In the genomic region with DNA sequence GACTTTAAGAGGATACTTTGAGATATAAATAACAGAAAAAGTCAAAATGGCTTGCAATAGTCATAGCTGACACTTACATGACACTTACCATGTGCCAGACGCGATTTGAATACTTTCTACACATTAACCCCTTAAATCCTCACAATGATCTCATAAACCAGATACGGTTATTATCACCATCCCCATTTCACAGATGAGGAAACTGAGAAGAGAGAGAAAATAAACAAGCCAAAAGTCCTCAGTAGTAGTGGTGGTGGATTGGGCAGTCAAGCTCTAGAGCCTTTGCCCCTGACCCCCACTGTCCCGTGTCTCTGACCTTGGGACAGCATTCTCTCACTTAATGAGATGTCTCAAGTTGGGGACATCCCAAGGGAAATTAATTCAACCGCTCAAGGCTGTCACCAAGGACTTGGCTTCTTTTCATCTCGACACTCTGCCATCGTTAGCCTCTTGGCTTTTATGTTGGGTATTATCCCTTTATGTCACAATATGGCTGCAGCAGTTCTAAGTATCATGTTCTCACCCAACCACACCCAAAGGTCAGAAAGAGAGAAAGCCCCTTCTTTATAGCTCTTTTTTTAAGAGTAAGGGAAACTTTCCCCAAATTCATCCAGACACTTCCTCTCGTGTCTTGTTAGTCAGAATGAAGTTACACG, we compare ENCODE assay signal across 13 cellular contexts.
DNase-seq lines count a peak whose midpoint lies in the region; ATAC-seq and TF ChIP-seq lines count a peak whose summit lies in the region.
"Had no signal": no experiment of that assay in that cellular context is flagged by ENCODE, and none has a peak within 500 bp of the region (broad histone marks: within the 10 kb centered on the region; RNA-seq: fewer than 3 reads in every experiment).

No MANE protein-coding gene starts in this region.

- peak overlapping the region; percentile 78 to 89 for H3K4me3 Mint-ChIP-seq in activated T-cell treated with anti-CD3 and anti-CD28 coated beads, Interleukin-2, amount 50 U/mL, for 72 hours
- H3K4me3 Mint-ChIP-seq in T-helper 17 cell (peak overlapping the region; percentile 87), endodermal cell (no peak overlapping the region)
- H3K4me3 Mint-ChIP-seq: type B pancreatic cell had no signal

- ATAC-seq in activated T-cell treated with anti-CD3 and anti-CD28 coated beads, Interleukin-2, amount 50 U/mL, for 72 hours (replicated peaks in 1 of 2): no peak
- ATAC-seq in T-helper 17 cell: no peak
- ATAC-seq in right lobe of liver: no peak
- ATAC-seq in GM21381 (IDR thresholded peaks at IDR 0.05; ENCODE audit: unreplicated experiment): no peak

- H3K27me3 Mint-ChIP-seq in activated T-cell treated with anti-CD3 and anti-CD28 coated beads, Interleukin-2, amount 50 U/mL, for 72 hours (ENCODE audit: low read depth): peaks cover 2% of the 10 kb centered on the region
- no peaks in the 10 kb centered on the region for H3K27me3 Mint-ChIP-seq in T-helper 17 cell
- peaks cover 4% of the 10 kb centered on the region for H3K27me3 Mint-ChIP-seq in endodermal cell (ENCODE audit: insufficient read depth)
- H3K27me3 Mint-ChIP-seq: type B pancreatic cell had no signal

- peaks cover 7% of the 10 kb centered on the region in 2 donors for H3K9me3 Mint-ChIP-seq in activated T-cell treated with anti-CD3 and anti-CD28 coated beads, Interleukin-2, amount 50 U/mL, for 72 hours
- H3K9me3 Mint-ChIP-seq in endodermal cell: peaks cover 13% of the 10 kb centered on the region

- H3K27ac Mint-ChIP-seq in activated T-cell treated with anti-CD3 and anti-CD28 coated beads, Interleukin-2, amount 50 U/mL, for 72 hours: peak overlapping the region; percentile 68
- H3K27ac Mint-ChIP-seq in T-helper 17 cell (peak overlapping the region; percentile 93), endodermal cell (no peak overlapping the region)
- H3K27ac Mint-ChIP-seq: type B pancreatic cell had no signal

- no peak overlapping the region for H3K9ac ChIP-seq in endodermal cell (ENCODE audit: extremely low read depth, low read length, poor library complexity, severe bottlenecking)

- no peak for DNase-seq in activated T-cell treated with anti-CD3 and anti-CD28 coated beads, Interleukin-2, amount 50 U/mL, for 72 hours
- DNase-seq in activated T-cell treated with anti-CD3 and anti-CD28 coated beads, Interleukin-2, amount 50 U/mL, for 48 hours: no peak
- DNase-seq in T-helper 17 cell (no peak), right lobe of liver (no peak), suprapubic skin (ENCODE audit: low spot score in 2 of 2) (no peak), endodermal cell (no peak), KG1 (lab: John Stamatoyannopoulos, UW) (no peak)
- DNase-seq: activated CD8-positive, alpha-beta memory T cell treated with anti-CD3 and anti-CD28 coated beads, Interleukin-2, amount 50 U/mL, for 4 hours; NCI-H2029 treated with DMSO at 0.1 percent for 48 hours had no signal

- H3K36me3 Mint-ChIP-seq in activated T-cell treated with anti-CD3 and anti-CD28 coated beads, Interleukin-2, amount 50 U/mL, for 72 hours (ENCODE audit: insufficient read depth in 2 of 2): peaks cover 3 to 6% of the 10 kb centered on the region in 2 donors
- H3K36me3 Mint-ChIP-seq in T-helper 17 cell (ENCODE audit: low read depth) (no peaks in the 10 kb centered on the region), endodermal cell (ENCODE audit: low read depth) (no peaks in the 10 kb centered on the region)
- H3K36me3 Mint-ChIP-seq: type B pancreatic cell had no signal

- H3K4me3 ChIP-seq in right lobe of liver (no peak overlapping the region), suprapubic skin (no peak overlapping the region), endodermal cell (ENCODE audit: low read length) (no peak overlapping the region)
- H3K4me3 ChIP-seq: mucosa of descending colon had no signal

- no peaks in the 10 kb centered on the region for H3K27me3 ChIP-seq in right lobe of liver
- no peaks in the 10 kb centered on the region for H3K27me3 ChIP-seq in suprapubic skin
- H3K27me3 ChIP-seq in endodermal cell (ENCODE audit: control insufficient read depth, insufficient read depth, low read length, poor library complexity, severe bottlenecking): no peaks in the 10 kb centered on the region
- H3K27me3 ChIP-seq: breast epithelium had no signal

- H3K36me3 ChIP-seq in right lobe of liver: no peaks in the 10 kb centered on the region
- H3K36me3 ChIP-seq in suprapubic skin: no peaks in the 10 kb centered on the region
- no peaks in the 10 kb centered on the region for H3K36me3 ChIP-seq in endodermal cell (ENCODE audit: control insufficient read depth, insufficient read depth, low read length)
- H3K36me3 ChIP-seq: breast epithelium had no signal

- H3K4me1 Mint-ChIP-seq in activated T-cell treated with anti-CD3 and anti-CD28 coated beads, Interleukin-2, amount 50 U/mL, for 72 hours (ENCODE audit: low read depth): peaks cover 43% of the 10 kb centered on the region
- H3K4me1 Mint-ChIP-seq in T-helper 17 cell: peaks cover 41% of the 10 kb centered on the region
- H3K4me1 Mint-ChIP-seq in endodermal cell: no peaks in the 10 kb centered on the region

- no peak for TF ChIP-seq CTCF in right lobe of liver (IDR thresholded peaks at IDR 0.05)
- TF ChIP-seq CTCF in suprapubic skin (IDR thresholded peaks at IDR 0.05): no peak
- TF ChIP-seq CTCF in endodermal cell (conservative IDR thresholded peaks at IDR 0.05): no peak

- TF ChIP-seq POLR2A in right lobe of liver (IDR thresholded peaks at IDR 0.05): no peak
- no peak for TF ChIP-seq POLR2A in suprapubic skin (IDR thresholded peaks at IDR 0.05)

- intact Hi-C loops in right lobe of liver (cut with DNase I): no loop called here

- 61% methylated on average over 8 of the region's 9 CpGs for WGBS in right lobe of liver (ENCODE audit: insufficient coverage, low coverage, low lambda C conversion rate, missing lambda C conversion rate)
- 67% methylated on average over 9 of the region's 9 CpGs for WGBS in suprapubic skin
- WGBS in endodermal cell (ENCODE audit: insufficient coverage in 1 of 2, insufficient read length in 1 of 2), 2 experiments: 89 to 90% methylated on average over 7 to 9 of the region's 9 CpGs

- H3K4me1 ChIP-seq in right lobe of liver: no peaks in the 10 kb centered on the region
- peaks cover 12% of the 10 kb centered on the region for H3K4me1 ChIP-seq in suprapubic skin
- H3K4me1 ChIP-seq in endodermal cell (ENCODE audit: control insufficient read depth, insufficient read depth, low read length): no peaks in the 10 kb centered on the region
- H3K4me1 ChIP-seq: breast epithelium had no signal

- H3K9me3 ChIP-seq in T-helper 17 cell (ENCODE audit: control insufficient read depth, low read length, poor library complexity, severe bottlenecking) (no peaks in the 10 kb centered on the region), right lobe of liver (no peaks in the 10 kb centered on the region), suprapubic skin (no peaks in the 10 kb centered on the region), endodermal cell (ENCODE audit: control insufficient read depth, low read length) (peaks cover 7% of the 10 kb centered on the region)

- no peak for TF ChIP-seq EP300 in suprapubic skin (IDR thresholded peaks at IDR 0.05)

- H3K27ac ChIP-seq in right lobe of liver (peak overlapping the region in 2 of 3 donors; percentile 43 to 75), suprapubic skin (peak overlapping the region; percentile 76), endodermal cell (ENCODE audit: low read depth, low read length) (no peak overlapping the region)
